8 cellular contexts compared by ENCODE assay signal in the genomic region with DNA sequence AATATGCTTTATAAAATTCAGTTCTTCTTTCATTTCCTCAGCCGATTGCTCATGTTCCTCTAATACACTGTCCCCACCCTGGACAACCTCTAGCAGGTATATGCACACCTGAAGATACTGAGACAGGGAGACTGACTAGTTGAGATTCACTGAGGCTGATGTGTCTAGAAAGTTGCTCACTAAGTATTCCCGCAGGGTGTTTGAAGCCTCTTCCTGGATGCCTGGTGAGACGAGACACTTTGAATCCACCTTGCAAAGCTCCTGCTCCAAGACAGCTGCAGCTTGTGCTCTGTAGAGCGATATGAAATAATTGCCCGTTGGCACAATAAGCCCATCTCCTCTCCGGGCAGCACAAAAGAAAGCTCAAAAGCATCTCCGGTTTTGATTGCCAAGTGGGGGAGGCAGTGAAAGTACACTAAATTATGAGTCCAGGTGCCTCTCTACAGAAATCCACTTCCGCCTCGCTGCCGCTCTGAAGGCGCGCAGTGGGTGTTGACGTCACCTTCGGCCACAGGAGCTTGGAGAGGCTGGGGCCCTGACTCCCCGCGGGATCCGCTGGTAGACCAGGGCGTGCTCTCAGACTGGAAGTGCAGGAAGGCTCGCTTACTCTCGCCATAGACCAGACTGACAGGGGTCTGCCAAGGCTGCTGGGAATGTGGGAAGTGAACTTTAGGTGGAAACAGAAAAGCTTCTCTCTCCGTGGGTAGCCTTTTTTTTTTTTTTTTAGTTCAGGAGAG. TPM values are rescaled to one million over a fixed set of nuclear protein-coding genes. Genes with fewer than 3 reads are reported as not detected.
DNase-seq lines count a peak whose midpoint lies in the region; FAIRE-seq and TF ChIP-seq lines count a peak whose summit lies in the region.

No MANE protein-coding gene starts in this region.

- peaks cover 17% of the 10 kb centered on the region for H3K27me3 ChIP-seq in keratinocyte (ENCODE audit: control insufficient read depth, extremely low read depth, insufficient read depth, low read length)

- H3K4me1 ChIP-seq in HEK293 (ENCODE audit: control insufficient read depth, insufficient read depth, low read length) (peaks cover 4% of the 10 kb centered on the region; the same call in 1 of the 2 replicates), keratinocyte (ENCODE audit: control insufficient read depth, extremely low read depth, insufficient read depth, low read length) (no peaks in the 10 kb centered on the region)

- FAIRE-seq in keratinocyte (lab: Jason Lieb, UNC): peak; percentile 41

- H3K79me2 ChIP-seq in keratinocyte (ENCODE audit: control insufficient read depth, insufficient read depth, low read length): no peaks in the 10 kb centered on the region

- CTCF ChIA-PET in HEK293 (lab: Yijun Ruan, JAX): interaction anchor here (0.7 to 2.3 kb wide), 7 partner anchors 9 to 139 kb away, joined by 3 to 9 read pairs (median 5); no protein-coding TSS in a partner anchor

- H3K9me3 ChIP-seq in HEK293 (ENCODE audit: control insufficient read depth, insufficient read depth, low read depth, low read length): no peaks in the 10 kb centered on the region
- H3K9me3 ChIP-seq in keratinocyte (ENCODE audit: control insufficient read depth, low read depth, low read length): no peaks in the 10 kb centered on the region

- H3K4me3 ChIP-seq in GM08714 (ENCODE audit: low read length) (peak overlapping the region; percentile 51; the same call in 1 of the 2 replicates), HEK293 (ENCODE audit: low read depth, low read length) (peak overlapping the region; percentile 32), keratinocyte (ENCODE audit: control insufficient read depth in 2 of 3, extremely low read depth in 1 of 3, insufficient read depth in 2 of 3, low read depth in 1 of 3, low read length in 3 of 3) (peak overlapping the region; percentile 11 to 57 (median 48))

- no peaks in the 10 kb centered on the region for H4K20me1 ChIP-seq in keratinocyte (ENCODE audit: control insufficient read depth, extremely low read depth, insufficient read depth, low read length)

- H3K27ac ChIP-seq in HEK293 (ENCODE audit: extremely low read depth, low read depth, low read length): 0 out of 2 replicates have a peak overlapping the region, but pooled peaks have one; percentile 5
- H3K27ac ChIP-seq in keratinocyte (ENCODE audit: control insufficient read depth, insufficient read depth, low read length): no peak overlapping the region

- H3K36me3 ChIP-seq in HEK293 (ENCODE audit: control insufficient read depth in 2 of 2, insufficient read depth in 1 of 2, low read length in 2 of 2): no peaks in the 10 kb centered on the region
- H3K36me3 ChIP-seq in keratinocyte (ENCODE audit: control insufficient read depth in 2 of 2, extremely low read depth in 1 of 2, insufficient read depth in 2 of 2, low read length in 2 of 2): no peaks in the 10 kb centered on the region

- DNase-seq in NCI-H1092 (lab: John Stamatoyannopoulos, UW): peak; percentile 91
- DNase-seq in T-helper 1 cell: peak; percentile 37 to 83 (median 59)
- DNase-seq in anterior cingulate cortex (lab: John Stamatoyannopoulos, UW): peak in 36 of 58 donors; percentile 6 to 64 (median 27)
- no peak for DNase-seq in keratinocyte (ENCODE audit: low read depth, low spot score)
- DNase-seq in stimulated activated CD4-positive, alpha-beta T cell treated with anti-CD3 and anti-CD28 coated beads, Interleukin-1b, Interleukin-23, amount 100 ng/mL, for 48 hours: peak; percentile 84
- DNase-seq in HPDE6-E6E7 (ENCODE audit: extremely low spot score): no peak

- POLR2A ChIA-PET in HEK293 (lab: Yijun Ruan, JAX): interaction anchor here (0.8 to 1.3 kb wide), 3 partner anchors 88 to 176 kb away, joined by 3 to 4 read pairs (median 3); partner anchors contain the start of gene POU2F1

- dilution Hi-C loops in keratinocyte (cut with MboI; ENCODE audit: extremely low pct_ligation_motif_present, low sequenced_read_pairs): no loop called here

- peak overlapping the region; percentile 72 for H3K4me2 ChIP-seq in keratinocyte (ENCODE audit: control insufficient read depth, extremely low read depth, insufficient read depth, low read depth, low read length)

- TF ChIP-seq CTCF in HEK293 (tag by site-specific recombination; IDR thresholded peaks at IDR 0.05): no peak
- no peak for TF ChIP-seq CTCF in keratinocyte (optimal IDR thresholded peaks at IDR 0.05 in 1 of 3, IDR thresholded peaks at IDR 0.05 in 1 of 3, conservative IDR thresholded peaks at IDR 0.05 in 1 of 3; ENCODE audit: extremely low read depth in 1 of 3, insufficient read depth in 2 of 3, low read length in 3 of 3)

- no peaks in the 10 kb centered on the region for H3K9me1 ChIP-seq in keratinocyte (ENCODE audit: control insufficient read depth, extremely low read depth, insufficient read depth, low read length)

- peak overlapping the region; percentile 55 for H2AFZ ChIP-seq in keratinocyte (ENCODE audit: control insufficient read depth, low read length)

- H3K9ac ChIP-seq in keratinocyte (ENCODE audit: control insufficient read depth, extremely low read depth, insufficient read depth, low read length): no peak overlapping the region

TF ChIP-seq in HEK293, 187 proteins besides CTCF, POLR2A, EP300 and RAD21 (continues in another document):
- TF ChIP-seq ZNF24 (tag by site-specific recombination; IDR thresholded peaks at IDR 0.05) (peak; percentile 35; the same call in 1 of the 2 replicates), ZNF426 (tag by site-specific recombination; IDR thresholded peaks at IDR 0.05) (no peak), ZNF394 (tag by site-specific recombination; IDR thresholded peaks at IDR 0.05; ENCODE audit: borderline replicate concordance) (peak; percentile 15; the same call in 1 of the 2 replicates), OSR2 (tag by site-specific recombination; IDR thresholded peaks at IDR 0.05) (no peak), ZNF354C (tag by site-specific recombination; IDR thresholded peaks at IDR 0.05; ENCODE audit: borderline replicate concordance, low read depth) (no peak), ZBTB48 (tag by site-specific recombination; IDR thresholded peaks at IDR 0.05) (no peak)
- TF ChIP-seq, protein P1, sequence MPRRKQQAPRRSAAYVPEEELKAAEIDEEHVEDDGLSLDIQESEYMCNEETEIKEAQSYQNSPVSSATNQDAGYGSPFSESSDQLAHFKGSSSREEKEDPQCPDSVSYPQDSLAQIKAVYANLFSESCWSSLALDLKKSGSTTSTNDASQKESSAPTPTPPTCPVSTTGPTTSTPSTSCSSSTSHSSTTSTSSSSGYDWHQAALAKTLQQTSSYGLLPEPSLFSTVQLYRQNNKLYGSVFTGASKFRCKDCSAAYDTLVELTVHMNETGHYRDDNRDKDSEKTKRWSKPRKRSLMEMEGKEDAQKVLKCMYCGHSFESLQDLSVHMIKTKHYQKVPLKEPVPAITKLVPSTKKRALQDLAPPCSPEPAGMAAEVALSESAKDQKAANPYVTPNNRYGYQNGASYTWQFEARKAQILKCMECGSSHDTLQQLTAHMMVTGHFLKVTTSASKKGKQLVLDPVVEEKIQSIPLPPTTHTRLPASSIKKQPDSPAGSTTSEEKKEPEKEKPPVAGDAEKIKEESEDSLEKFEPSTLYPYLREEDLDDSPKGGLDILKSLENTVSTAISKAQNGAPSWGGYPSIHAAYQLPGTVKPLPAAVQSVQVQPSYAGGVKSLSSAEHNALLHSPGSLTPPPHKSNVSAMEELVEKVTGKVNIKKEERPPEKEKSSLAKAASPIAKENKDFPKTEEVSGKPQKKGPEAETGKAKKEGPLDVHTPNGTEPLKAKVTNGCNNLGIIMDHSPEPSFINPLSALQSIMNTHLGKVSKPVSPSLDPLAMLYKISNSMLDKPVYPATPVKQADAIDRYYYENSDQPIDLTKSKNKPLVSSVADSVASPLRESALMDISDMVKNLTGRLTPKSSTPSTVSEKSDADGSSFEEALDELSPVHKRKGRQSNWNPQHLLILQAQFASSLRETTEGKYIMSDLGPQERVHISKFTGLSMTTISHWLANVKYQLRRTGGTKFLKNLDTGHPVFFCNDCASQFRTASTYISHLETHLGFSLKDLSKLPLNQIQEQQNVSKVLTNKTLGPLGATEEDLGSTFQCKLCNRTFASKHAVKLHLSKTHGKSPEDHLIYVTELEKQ (tag by site-specific recombination; IDR thresholded peaks at IDR 0.05; ENCODE audit: borderline replicate concordance): no peak

RNA-seq across cellular contexts. Expression of gene GPA33, which starts 46.3 kb away (rescaled TPM):
- polyA plus RNA-seq in keratinocyte: not detected in 3 replicates
- not detected for polyA plus RNA-seq in keratinocyte (2011; ENCODE audit: low read depth)
- not detected in 2 replicates for polyA plus RNA-seq in keratinocyte (2011; cell fraction: cytosol; rRNA removed)
- not detected in 2 replicates for polyA plus RNA-seq in keratinocyte (2011; cell fraction: nucleus; rRNA removed)
- polyA plus RNA-seq in keratinocyte (2012; ENCODE audit: low replicate concordance): not detected in 2 replicates
- polyA minus RNA-seq in keratinocyte: not detected in 3 replicates
- not detected for polyA minus RNA-seq in keratinocyte (2011; cell fraction: cytosol; rRNA and poly(A)+ RNA removed)
- not detected in 2 replicates for polyA minus RNA-seq in keratinocyte (2011; cell fraction: nucleus; rRNA and poly(A)+ RNA removed)

RNA-seq across cellular contexts. Expression of gene STYXL2, which starts 50.0 kb away (rescaled TPM):
- polyA plus RNA-seq in keratinocyte: not detected in 3 replicates
- not detected for polyA plus RNA-seq in keratinocyte (2011; ENCODE audit: low read depth)
- polyA plus RNA-seq in keratinocyte (2011; cell fraction: cytosol; rRNA removed): not detected in 2 replicates
- polyA plus RNA-seq in keratinocyte (2011; cell fraction: nucleus; rRNA removed): not detected in 2 replicates
- polyA plus RNA-seq in keratinocyte (2012; ENCODE audit: low replicate concordance): not detected in 2 replicates
- polyA minus RNA-seq in keratinocyte: not detected in 3 replicates
- polyA minus RNA-seq in keratinocyte (2011; cell fraction: cytosol; rRNA and poly(A)+ RNA removed): not detected
- not detected in 2 replicates for polyA minus RNA-seq in keratinocyte (2011; cell fraction: nucleus; rRNA and poly(A)+ RNA removed)

RNA-seq across cellular contexts. Expression of gene MAEL, which starts 54.8 kb away (rescaled TPM):
- polyA plus RNA-seq in keratinocyte: not detected in 3 replicates
- not detected for polyA plus RNA-seq in keratinocyte (2011; ENCODE audit: low read depth)
- polyA plus RNA-seq in keratinocyte (2011; cell fraction: cytosol; rRNA removed): not detected in 2 replicates
- not detected in 2 replicates for polyA plus RNA-seq in keratinocyte (2011; cell fraction: nucleus; rRNA removed)
- not detected in 2 replicates for polyA plus RNA-seq in keratinocyte (2012; ENCODE audit: low replicate concordance)
- not detected in 3 replicates for polyA minus RNA-seq in keratinocyte
- not detected for polyA minus RNA-seq in keratinocyte (2011; cell fraction: cytosol; rRNA and poly(A)+ RNA removed)
- polyA minus RNA-seq in keratinocyte (2011; cell fraction: nucleus; rRNA and poly(A)+ RNA removed): not detected in 2 replicates

Comparison
In these comparisons a context has a peak if more than half of its experiments do, and no peak if none do; other contexts are left out.
1. DNase-seq: peak in NCI-H1092 (single experiment), T-helper 1 cell (5 of 5), anterior cingulate cortex (36 of 58) and stimulated activated CD4-positive, alpha-beta T cell treated with anti-CD3 and anti-CD28 coated beads, Interleukin-1b, Interleukin-23, amount 100 ng/mL, for 48 hours (single experiment); none in keratinocyte (single experiment) and HPDE6-E6E7 (single experiment).
2. Peak in every context shown above with its lines, with median percentiles within 50 percentile points of each other: H3K4me3 ChIP-seq.